In genomic region chr5:142108432-142109355, GRCh38 we compare ENCODE assay signal across 8 cellular contexts. TPM values are rescaled to one million over a fixed set of nuclear protein-coding genes. Genes with fewer than 3 reads are reported as not detected.
DNase-seq lines count a peak whose midpoint lies in the region; ATAC-seq and TF ChIP-seq lines count a peak whose summit lies in the region.

TSS of gene NDFIP1 (plus strand) at chr5:142108779. CDS start at chr5:142108975, 196 bp downstream.

- no peak for TF ChIP-seq CTCF in coronary artery (IDR thresholded peaks at IDR 0.05)

- H3K4me3 ChIP-seq in coronary artery: peak within 1 kb of the TSS; percentile 84

- DNase-seq in AG08396 (ENCODE audit: low spot score) (peak; percentile 92), NCI-H460 (ENCODE audit: extremely low read depth, low read depth) (peak; percentile 72), coronary artery (ENCODE audit: low spot score) (peak; percentile 90), left lobe of liver (ENCODE audit: low spot score) (peak; percentile 91)
- peak; percentile 96 for DNase-seq in activated CD4-positive, alpha-beta T cell treated with anti-CD3 and anti-CD28 coated beads, Interleukin-2, amount 10 ng/mL, durations not matched to agents 24 days and 14 days
- peak; percentile 86 to 88 for DNase-seq in stimulated activated CD4-positive, alpha-beta T cell treated with anti-CD3 and anti-CD28 coated beads, Interleukin-2, amount 100 ng/mL, for 24 hours

- H3K9me3 Mint-ChIP-seq in activated CD4-positive, alpha-beta T cell treated with anti-CD3 and anti-CD28 coated beads, Interleukin-2, amount 10 ng/mL, durations not matched to agents 24 days and 14 days: no peaks in the 10 kb centered on the region

- H3K4me3 Mint-ChIP-seq in activated CD4-positive, alpha-beta T cell treated with anti-CD3 and anti-CD28 coated beads, Interleukin-2, amount 10 ng/mL, durations not matched to agents 24 days and 14 days: peak within 1 kb of the TSS; percentile 93

- peak; percentile 85 for ATAC-seq in GM18873 (IDR thresholded peaks at IDR 0.05; ENCODE audit: low FRiP score, unreplicated experiment)
- peak; percentile 96 for ATAC-seq in HG03108 (IDR thresholded peaks at IDR 0.05; ENCODE audit: unreplicated experiment)
- peak; percentile 96 for ATAC-seq in left lobe of liver

- H3K27ac ChIP-seq in coronary artery: peak within 1 kb of the TSS; percentile 99

- peaks cover 56% of the 10 kb centered on the region for H3K4me1 Mint-ChIP-seq in activated CD4-positive, alpha-beta T cell treated with anti-CD3 and anti-CD28 coated beads, Interleukin-2, amount 10 ng/mL, durations not matched to agents 24 days and 14 days

- H3K27ac Mint-ChIP-seq in activated CD4-positive, alpha-beta T cell treated with anti-CD3 and anti-CD28 coated beads, Interleukin-2, amount 10 ng/mL, durations not matched to agents 24 days and 14 days: peak within 1 kb of the TSS; percentile 97

- intact Hi-C loops in activated CD4-positive, alpha-beta T cell treated with anti-CD3 and anti-CD28 coated beads, Interleukin-2, amount 10 ng/mL, durations not matched to agents 24 days and 14 days (cut with micrococcal nuclease): loop anchor here (1.0 to 2.0 kb wide), 8 partner anchors 13 to 248 kb away; partner anchors contain the start of gene RNF14

- H3K27me3 Mint-ChIP-seq in activated CD4-positive, alpha-beta T cell treated with anti-CD3 and anti-CD28 coated beads, Interleukin-2, amount 10 ng/mL, durations not matched to agents 24 days and 14 days: no peaks in the 10 kb centered on the region

- H3K36me3 Mint-ChIP-seq in activated CD4-positive, alpha-beta T cell treated with anti-CD3 and anti-CD28 coated beads, Interleukin-2, amount 10 ng/mL, durations not matched to agents 24 days and 14 days (ENCODE audit: low read depth): peaks cover 40% of the 10 kb centered on the region

RNA-seq across cellular contexts. Expression of gene NDFIP1, which starts in this region (rescaled TPM):
- total RNA-seq in NCI-H460 (2014; rRNA removed; shearing (Covaris generic)): 67.8 and 74.8 TPM in 2 replicates
- polyA plus RNA-seq in NCI-H460 (2014; cell fraction: nucleus; rRNA removed): 48.1 and 49.1 TPM in 2 replicates
- total RNA-seq in activated CD4-positive, alpha-beta T cell treated with anti-CD3 and anti-CD28 coated beads, Interleukin-2, amount 10 ng/mL, durations not matched to agents 24 days and 14 days: 114 and 122 TPM in 2 replicates
- 46.7 TPM for total RNA-seq in left lobe of liver

Comparison
In these comparisons a context has a peak if more than half of its experiments do, and no peak if none do; other contexts are left out.
1. Peak in every context shown above with its lines: DNase-seq, ATAC-seq, H3K4me3 ChIP-seq and H3K27ac ChIP-seq.